In genomic region chr2:197453914-197454398, GRCh38 we compare ENCODE assay signal across 8 cellular contexts. TPM values are rescaled to one million over a fixed set of nuclear protein-coding genes. Genes with fewer than 3 reads are reported as not detected.
DNase-seq lines count a peak whose midpoint lies in the region; ATAC-seq lines count a peak whose summit lies in the region.

No MANE protein-coding gene starts in this region.

- peak overlapping the region; percentile 99 for H3K4me3 Mint-ChIP-seq in activated T-helper 17 cell treated with anti-CD3 and anti-CD28 coated beads, Interleukin-2, amount 50 U/mL, for 72 hours

- DNase-seq in HS-27A (ENCODE audit: low read depth): peak; percentile 3
- no peak for DNase-seq in left cardiac atrium
- peak; percentile 91 for DNase-seq in renal cortical epithelial cell (ENCODE audit: low read depth)
- DNase-seq in GOT3 (lab: John Stamatoyannopoulos, UW): no peak
- DNase-seq in NCI-H1417 (lab: John Stamatoyannopoulos, UW): no peak

- peak overlapping the region; percentile 100 for H3K27ac Mint-ChIP-seq in activated T-helper 17 cell treated with anti-CD3 and anti-CD28 coated beads, Interleukin-2, amount 50 U/mL, for 72 hours

- H3K27me3 Mint-ChIP-seq in activated T-helper 17 cell treated with anti-CD3 and anti-CD28 coated beads, Interleukin-2, amount 50 U/mL, for 72 hours: no peaks in the 10 kb centered on the region

- H3K4me1 Mint-ChIP-seq in activated T-helper 17 cell treated with anti-CD3 and anti-CD28 coated beads, Interleukin-2, amount 50 U/mL, for 72 hours: peaks cover 21% of the 10 kb centered on the region

- intact Hi-C loops in left cardiac atrium (cut with DNase I): loop anchor here in 1 of 2 donors (2.0 kb wide), 1 partner anchor 19 kb away; the partner anchor contains the start of gene SF3B1

- ATAC-seq in GM21515 (IDR thresholded peaks at IDR 0.05; ENCODE audit: unreplicated experiment): peak; percentile 30
- ATAC-seq in activated T-helper 17 cell treated with anti-CD3 and anti-CD28 coated beads, Interleukin-2, amount 50 U/mL, for 72 hours (replicated peaks): peak; percentile 69
- peak; percentile 72 to 80 for ATAC-seq in left cardiac atrium

- no peaks in the 10 kb centered on the region for H3K9me3 Mint-ChIP-seq in activated T-helper 17 cell treated with anti-CD3 and anti-CD28 coated beads, Interleukin-2, amount 50 U/mL, for 72 hours

- H3K36me3 Mint-ChIP-seq in activated T-helper 17 cell treated with anti-CD3 and anti-CD28 coated beads, Interleukin-2, amount 50 U/mL, for 72 hours (ENCODE audit: low read depth): peaks cover 37% of the 10 kb centered on the region

- peak overlapping the region; percentile 69 for H3K4me3 ChIP-seq in GM08714 (ENCODE audit: low read length)

RNA-seq across cellular contexts. Expression of gene COQ10B, which starts 0.6 kb away (rescaled TPM):
- total RNA-seq in activated T-helper 17 cell treated with anti-CD3 and anti-CD28 coated beads, Interleukin-2, amount 50 U/mL, for 72 hours: 10 to 100 TPM; 15.8 to 20.1 TPM
- total RNA-seq in left cardiac atrium (10 to 100 TPM; 23.0 to 43.4 TPM), renal cortical epithelial cell (48.3 and 81.1 TPM in 2 replicates)

RNA-seq across cellular contexts. Expression of gene SF3B1, which starts 19.1 kb away (rescaled TPM):
- total RNA-seq in activated T-helper 17 cell treated with anti-CD3 and anti-CD28 coated beads, Interleukin-2, amount 50 U/mL, for 72 hours: 100 to 1,000 TPM; 273 to 277 TPM
- total RNA-seq in left cardiac atrium (100 to 1,000 TPM; 136 to 157 TPM), renal cortical epithelial cell (167 and 258 TPM in 2 replicates)

RNA-seq across cellular contexts. Expression of gene HSPD1, which starts 45.7 kb away (rescaled TPM):
- 100 to 1,000 TPM; 344 to 822 TPM for total RNA-seq in activated T-helper 17 cell treated with anti-CD3 and anti-CD28 coated beads, Interleukin-2, amount 50 U/mL, for 72 hours
- total RNA-seq in left cardiac atrium: 100 to 1,000 TPM; 164 to 166 TPM
- total RNA-seq in renal cortical epithelial cell: 218 and 315 TPM in 2 replicates

RNA-seq across cellular contexts. Expression of gene HSPE1, which starts 46.2 kb away (rescaled TPM):
- total RNA-seq in activated T-helper 17 cell treated with anti-CD3 and anti-CD28 coated beads, Interleukin-2, amount 50 U/mL, for 72 hours: 100 to 1,000 TPM; 151 to 313 TPM
- total RNA-seq in left cardiac atrium (100 to 1,000 TPM; 111 to 117 TPM), renal cortical epithelial cell (135 and 148 TPM in 2 replicates)

Comparison
In these comparisons a context has a peak if more than half of its experiments do, and no peak if none do; other contexts are left out.
1. DNase-seq: peak in HS-27A (single experiment) and renal cortical epithelial cell (single experiment); none in left cardiac atrium (single experiment), GOT3 (single experiment) and NCI-H1417 (0 of 3).
2. Peak in every context shown above with its lines, with median percentiles within 50 percentile points of each other: ATAC-seq.